In the genomic region with DNA sequence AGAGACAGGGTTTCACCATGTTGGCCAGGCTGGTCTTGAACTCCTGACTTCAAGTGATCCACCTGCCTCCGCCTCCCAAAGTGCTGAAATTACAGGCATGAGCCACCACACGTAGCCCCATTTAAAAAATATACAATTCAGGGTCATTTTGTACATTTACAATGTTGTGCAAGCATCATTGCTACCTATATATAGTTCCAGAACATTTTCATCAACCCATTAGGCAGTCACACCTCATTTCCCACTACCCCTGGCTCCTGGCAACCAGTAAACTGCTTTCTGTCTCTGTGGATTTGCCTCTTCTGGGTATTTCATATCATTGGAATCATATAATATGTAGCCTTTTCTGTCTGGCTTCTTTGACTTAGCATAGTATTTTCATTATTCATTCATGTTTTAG, we compare ENCODE assay signal across 10 cellular contexts. TPM values are rescaled to one million over a fixed set of nuclear protein-coding genes. Genes with fewer than 3 reads are reported as not detected.
"Had no signal": no experiment of that assay in that cellular context is flagged by ENCODE, and none has a peak within 500 bp of the region (broad histone marks: within the 10 kb centered on the region; RNA-seq: fewer than 3 reads in every experiment).

No MANE protein-coding gene starts in this region.

- H3K9me3 ChIP-seq: HAP-1 had no signal

- H3K27ac Mint-ChIP-seq: HFFc6 had no signal

- DNase-seq: GM23248, GOT3, H7, HFFc6, IMR-90 had no signal

- H3K4me3 ChIP-seq: GM23248, HAP-1, K562 had no signal

- H3K4me1 ChIP-seq: HAP-1 had no signal

- H3K36me3 ChIP-seq: HAP-1 had no signal

- ATAC-seq: HCT116, K562 had no signal

- H3K27ac ChIP-seq: GM23248 had no signal

- H3K4me3 Mint-ChIP-seq: HFFc6 had no signal

RNA-seq across cellular contexts. Expression of a gene that starts 6.7 kb away (rescaled TPM):
- total RNA-seq: GM23248, H7, HFFc6 had no signal

RNA-seq across cellular contexts. Expression of a gene that starts 6.8 kb away (rescaled TPM):
- total RNA-seq: GM23248, H4, HFFc6, HT-29 had no signal

RNA-seq across cellular contexts. Expression of a gene that starts 60.0 kb away (rescaled TPM):
- total RNA-seq: GM23248, H4 had no signal
